Comparison of ENCODE assay signal across 14 cellular contexts in genomic region chr11:19664896-19665548, GRCh38. TPM values are rescaled to one million over a fixed set of nuclear protein-coding genes. Genes with fewer than 3 reads are reported as not detected.
A peak's percentile ranks its signal among the peaks of the same experiment; 100 is the strongest.
DNase-seq lines count a peak whose midpoint lies in the region; ATAC-seq and TF ChIP-seq lines count a peak whose summit lies in the region.
"Had no signal": no experiment of that assay in that cellular context is flagged by ENCODE, and none has a peak within 500 bp of the region (broad histone marks: within the 10 kb centered on the region; RNA-seq: fewer than 3 reads in every experiment).

No MANE protein-coding gene starts in this region.

- TF ChIP-seq CTCF in HFFc6 (IDR thresholded peaks at IDR 0.05) (no peak), foreskin fibroblast (IDR thresholded peaks at IDR 0.05; ENCODE audit: low read depth, low read length) (no peak)

- ATAC-seq in SK-N-SH treated with all-trans-retinoic acid at 6 μM for 48 hours, result peak; percentile 50
- no peak for ATAC-seq in GM18511 (IDR thresholded peaks at IDR 0.05; ENCODE audit: unreplicated experiment)
- ATAC-seq in HG03378 (IDR thresholded peaks at IDR 0.05; ENCODE audit: unreplicated experiment), result no peak

- H3K4me3 ChIP-seq in foreskin fibroblast (ENCODE audit: low read depth in 1 of 2, low read length in 2 of 2), result no peak overlapping the region
- H3K4me3 ChIP-seq: colonic mucosa, testis had no signal

- H3K36me3 Mint-ChIP-seq in HFFc6 (ENCODE audit: low read depth), result no peaks in the 10 kb centered on the region

- H3K4me1 Mint-ChIP-seq in HFFc6 (ENCODE audit: low read depth), result peaks cover 13% of the 10 kb centered on the region

- H3K9me3 Mint-ChIP-seq in HFFc6, result no peaks in the 10 kb centered on the region

- peaks cover 3% of the 10 kb centered on the region; the same call in 1 of the 2 replicates for H3K27me3 Mint-ChIP-seq in HFFc6 (ENCODE audit: insufficient read depth)

- H3K27ac Mint-ChIP-seq in HFFc6, result no peak overlapping the region

- H3K4me3 Mint-ChIP-seq in HFFc6, result peak overlapping the region; percentile 29

- peak; percentile 27 for DNase-seq in HFFc6
- peak; percentile 66 to 80 for DNase-seq in foreskin fibroblast
- DNase-seq in posterior cingulate gyrus, result peak in 9 of 10 donors; percentile 44 to 95 (median 76)
- DNase-seq in iPS-NIHi11 (ENCODE audit: low spot score), result no peak
- no peak for DNase-seq in effector CD4-positive, alpha-beta T cell
- DNase-seq: colonic mucosa; GOT3; NCI-H1048; NK-92 treated with Interleukin-12 subunit alpha and Interleukin-12 subunit beta, amount 100 ng/mL, for 24 hours; T-helper 9 cell; testis had no signal

- intact Hi-C loops in posterior cingulate gyrus (cut with DNase I), result loop anchor here (5.0 to 10.0 kb wide), 2 partner anchors 47 to 450 kb away; partner anchors contain the start of gene NAV2

TF ChIP-seq in SK-N-SH treated with all-trans-retinoic acid at 6 μM for 48 hours, 23 proteins besides CTCF, POLR2A, EP300 and RAD21:
- no peak for TF ChIP-seq ZFP3 (CRISPR knock-in tag; IDR thresholded peaks at IDR 0.05)
- no peak for TF ChIP-seq ARNTL (CRISPR knock-in tag; IDR thresholded peaks at IDR 0.05; ENCODE audit: borderline replicate concordance, low read depth)
- no peak for TF ChIP-seq TCF4 (CRISPR knock-in tag; IDR thresholded peaks at IDR 0.05; ENCODE audit: borderline replicate concordance)
- no peak for TF ChIP-seq ZFP30 (CRISPR knock-in tag; IDR thresholded peaks at IDR 0.05)
- TF ChIP-seq CSRNP3 (CRISPR knock-in tag; IDR thresholded peaks at IDR 0.05), result no peak
- TF ChIP-seq POU6F1 (CRISPR knock-in tag; IDR thresholded peaks at IDR 0.05; ENCODE audit: borderline replicate concordance, low read depth), result no peak
- no peak for TF ChIP-seq PPARA (CRISPR knock-in tag; IDR thresholded peaks at IDR 0.05; ENCODE audit: borderline replicate concordance)
- no peak for TF ChIP-seq ESRRG (CRISPR knock-in tag; IDR thresholded peaks at IDR 0.05)
- TF ChIP-seq CSDC2 (CRISPR knock-in tag; IDR thresholded peaks at IDR 0.05), result no peak

RNA-seq across cellular contexts. Expression of gene NAV2, which starts 47.6 kb away (rescaled TPM):
- total RNA-seq in HFFc6 (2021; fragmentation: NEBNext Ultra II Directional; extraction: Animal tissue kit (Norgen Biotek cat#: 25700)), result 10 to 100 TPM; 12.4 to 34.9 (median 31.8) TPM

Comparison
In these comparisons a context has a peak if more than half of its experiments do, and no peak if none do; other contexts are left out.
1. DNase-seq: peak in HFFc6 (single experiment), foreskin fibroblast (2 of 2) and posterior cingulate gyrus (9 of 10); none in iPS-NIHi11 (single experiment) and effector CD4-positive, alpha-beta T cell (single experiment).